Comparison of ENCODE assay signal across 8 cellular contexts in the genomic region with DNA sequence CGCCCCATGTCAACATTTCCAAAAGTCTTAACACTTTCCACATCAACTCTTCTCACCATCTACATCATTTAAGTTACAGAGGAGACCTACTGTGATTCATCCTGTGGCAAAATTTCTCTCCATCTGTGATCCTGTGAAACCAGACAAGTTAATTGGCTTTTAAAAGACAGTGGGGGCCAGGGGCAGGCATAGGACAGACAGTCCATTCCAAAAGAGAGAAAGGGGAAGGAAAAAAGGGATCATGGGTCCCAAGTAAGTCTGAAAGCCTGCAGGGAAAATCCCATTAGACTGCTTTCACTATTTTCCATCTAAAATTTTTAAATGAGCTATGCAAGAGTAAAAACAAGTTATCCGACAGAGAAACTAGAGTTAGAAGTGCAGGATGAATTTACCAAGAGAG.
A peak's percentile ranks its signal among the peaks of the same experiment; 100 is the strongest.
DNase-seq lines count a peak whose midpoint lies in the region; ATAC-seq, FAIRE-seq and TF ChIP-seq lines count a peak whose summit lies in the region.

No MANE protein-coding gene starts in this region.

- no peak for TF ChIP-seq RAD21 in A549 (conservative IDR thresholded peaks at IDR 0.05 in 1 of 2, IDR thresholded peaks at IDR 0.05 in 1 of 2)

- POLR2A ChIA-PET in A549 (lab: Yijun Ruan, JAX): no interaction called here

- FAIRE-seq in A549 (lab: Jason Lieb, UNC) (no peak), GM19239 (lab: Jason Lieb, UNC) (peak; percentile 31)

- peak; percentile 12 to 17; a peak in 3 of 6 replicates for ATAC-seq in A549
- ATAC-seq in HG03139 (IDR thresholded peaks at IDR 0.05; ENCODE audit: unreplicated experiment): no peak

- no peak for TF ChIP-seq EP300 in A549 (IDR thresholded peaks at IDR 0.05)

- H3K36me3 ChIP-seq in SU-DHL-6 (ENCODE audit: low read length): no peaks in the 10 kb centered on the region

- CTCF ChIA-PET in A549 (lab: Yijun Ruan, JAX): interaction anchor here (0.8 to 6.3 kb wide), 14 partner anchors 8 to 353 kb away, joined by 3 to 50 read pairs (median 4); a partner anchor contains a TSS

- no peak for TF ChIP-seq CTCF in A549 (IDR thresholded peaks at IDR 0.05)
- TF ChIP-seq CTCF in SU-DHL-6 (IDR thresholded peaks at IDR 0.05; ENCODE audit: insufficient read depth, low read length, poor library complexity, severe bottlenecking): no peak
- TF ChIP-seq CTCF in fibroblast of villous mesenchyme (IDR thresholded peaks at IDR 0.05; ENCODE audit: insufficient read depth, low read depth, low read length): no peak
- TF ChIP-seq CTCF in lower leg skin (IDR thresholded peaks at IDR 0.05): no peak

- WGBS in A549 (ENCODE audit: missing lambda C conversion rate): 83% methylated on average over 2 of the region's 2 CpGs
- 64 to 65% methylated on average over 2 of the region's 2 CpGs for WGBS in lower leg skin, 2 donors

- H3F3A ChIP-seq in SU-DHL-6 (ENCODE audit: insufficient read depth): peaks cover 21% of the 10 kb centered on the region

- H3K27ac ChIP-seq in A549 (peak overlapping the region; percentile 18 to 29; a peak in 2 of 6 replicates), SU-DHL-6 (ENCODE audit: low read depth, low read length) (no peak overlapping the region), skin epidermis (peak overlapping the region in 18 of 21 experiments; percentile 8 to 99 (median 62))

- H3K9me3 ChIP-seq in A549 (no peaks in the 10 kb centered on the region), SU-DHL-6 (ENCODE audit: insufficient read depth, low read length) (no peaks in the 10 kb centered on the region)

- H2AFZ ChIP-seq in SU-DHL-6 (ENCODE audit: low read depth, low read length, severe bottlenecking): peak overlapping the region; percentile 100

- no peaks in the 10 kb centered on the region for H4K20me1 ChIP-seq in SU-DHL-6 (ENCODE audit: low read depth, low read length)

- intact Hi-C loops in lower leg skin (cut with DNase I; ENCODE audit: low total_unique reads): loop anchor here (5.0 kb wide), 1 partner anchor 180 kb away; no protein-coding TSS in a partner anchor

- peak overlapping the region; percentile 23 for H3K9ac ChIP-seq in SU-DHL-6 (ENCODE audit: low read length)

- H3K4me2 ChIP-seq in A549: peak overlapping the region; percentile 56
- H3K4me2 ChIP-seq in SU-DHL-6 (ENCODE audit: low read depth, low read length, poor library complexity, severe bottlenecking): peak overlapping the region; percentile 56

- H3K79me2 ChIP-seq in SU-DHL-6 (ENCODE audit: insufficient read depth, low read length): peaks cover 14% of the 10 kb centered on the region; the same call in 1 of the 2 replicates

- no peaks in the 10 kb centered on the region for H3K9me2 ChIP-seq in SU-DHL-6 (replicated peaks; ENCODE audit: insufficient read depth, low read length)

- no peaks in the 10 kb centered on the region for H3K27me3 ChIP-seq in SU-DHL-6 (ENCODE audit: low read length)

- DNase-seq in A549 (ENCODE audit: low read depth in 1 of 2, low spot score in 1 of 2) (no peak), GM19239 (ENCODE audit: insufficient read length, low spot score) (no peak), fibroblast of villous mesenchyme (ENCODE audit: low read depth) (peak; percentile 14), lower leg skin (ENCODE audit: low spot score in 2 of 2) (no peak), epidermal melanocyte (ENCODE audit: insufficient read length, low spot score) (no peak)

- H3K4me3 ChIP-seq in A549 (peak overlapping the region; percentile 70), SU-DHL-6 (ENCODE audit: insufficient read depth, low read length, poor library complexity, severe bottlenecking) (peak overlapping the region; percentile 11), fibroblast of villous mesenchyme (ENCODE audit: low read depth, low read length) (peak overlapping the region; percentile 87), skin epidermis (peak overlapping the region in 5 of 7 experiments; percentile 72 to 98 (median 86)), lower leg skin (ENCODE audit: low read depth, poor library complexity, severe bottlenecking) (no peak overlapping the region)

- TF ChIP-seq POLR2A in A549 (IDR thresholded peaks at IDR 0.05; ENCODE audit: low read length): no peak
- no peak for TF ChIP-seq POLR2A in lower leg skin (IDR thresholded peaks at IDR 0.05)

- H3K4me1 ChIP-seq in A549: peaks cover 7% of the 10 kb centered on the region; the same call in 1 of the 3 replicates

TF ChIP-seq in A549, 52 proteins besides CTCF, POLR2A, EP300 and RAD21:
- no peak for TF ChIP-seq CHD2 (IDR thresholded peaks at IDR 0.05; ENCODE audit: low read length, partially characterized antibody)
- TF ChIP-seq HDAC2 (IDR thresholded peaks at IDR 0.05): no peak
- no peak for TF ChIP-seq HEYL (CRISPR knock-in tag; IDR thresholded peaks at IDR 0.05)
- no peak for TF ChIP-seq GATA3 (IDR thresholded peaks at IDR 0.05; ENCODE audit: borderline replicate concordance)
- TF ChIP-seq, protein P1, sequence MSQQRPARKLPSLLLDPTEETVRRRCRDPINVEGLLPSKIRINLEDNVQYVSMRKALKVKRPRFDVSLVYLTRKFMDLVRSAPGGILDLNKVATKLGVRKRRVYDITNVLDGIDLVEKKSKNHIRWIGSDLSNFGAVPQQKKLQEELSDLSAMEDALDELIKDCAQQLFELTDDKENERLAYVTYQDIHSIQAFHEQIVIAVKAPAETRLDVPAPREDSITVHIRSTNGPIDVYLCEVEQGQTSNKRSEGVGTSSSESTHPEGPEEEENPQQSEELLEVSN (IDR thresholded peaks at IDR 0.05; ENCODE audit: borderline replicate concordance, low read depth): no peak
- no peak for TF ChIP-seq ESRRA (IDR thresholded peaks at IDR 0.05; ENCODE audit: borderline replicate concordance, low read length)
- no peak for TF ChIP-seq JUN (IDR thresholded peaks at IDR 0.05)
- TF ChIP-seq, protein P2, sequence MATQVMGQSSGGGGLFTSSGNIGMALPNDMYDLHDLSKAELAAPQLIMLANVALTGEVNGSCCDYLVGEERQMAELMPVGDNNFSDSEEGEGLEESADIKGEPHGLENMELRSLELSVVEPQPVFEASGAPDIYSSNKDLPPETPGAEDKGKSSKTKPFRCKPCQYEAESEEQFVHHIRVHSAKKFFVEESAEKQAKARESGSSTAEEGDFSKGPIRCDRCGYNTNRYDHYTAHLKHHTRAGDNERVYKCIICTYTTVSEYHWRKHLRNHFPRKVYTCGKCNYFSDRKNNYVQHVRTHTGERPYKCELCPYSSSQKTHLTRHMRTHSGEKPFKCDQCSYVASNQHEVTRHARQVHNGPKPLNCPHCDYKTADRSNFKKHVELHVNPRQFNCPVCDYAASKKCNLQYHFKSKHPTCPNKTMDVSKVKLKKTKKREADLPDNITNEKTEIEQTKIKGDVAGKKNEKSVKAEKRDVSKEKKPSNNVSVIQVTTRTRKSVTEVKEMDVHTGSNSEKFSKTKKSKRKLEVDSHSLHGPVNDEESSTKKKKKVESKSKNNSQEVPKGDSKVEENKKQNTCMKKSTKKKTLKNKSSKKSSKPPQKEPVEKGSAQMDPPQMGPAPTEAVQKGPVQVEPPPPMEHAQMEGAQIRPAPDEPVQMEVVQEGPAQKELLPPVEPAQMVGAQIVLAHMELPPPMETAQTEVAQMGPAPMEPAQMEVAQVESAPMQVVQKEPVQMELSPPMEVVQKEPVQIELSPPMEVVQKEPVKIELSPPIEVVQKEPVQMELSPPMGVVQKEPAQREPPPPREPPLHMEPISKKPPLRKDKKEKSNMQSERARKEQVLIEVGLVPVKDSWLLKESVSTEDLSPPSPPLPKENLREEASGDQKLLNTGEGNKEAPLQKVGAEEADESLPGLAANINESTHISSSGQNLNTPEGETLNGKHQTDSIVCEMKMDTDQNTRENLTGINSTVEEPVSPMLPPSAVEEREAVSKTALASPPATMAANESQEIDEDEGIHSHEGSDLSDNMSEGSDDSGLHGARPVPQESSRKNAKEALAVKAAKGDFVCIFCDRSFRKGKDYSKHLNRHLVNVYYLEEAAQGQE (IDR thresholded peaks at IDR 0.05): no peak
- no peak for TF ChIP-seq TFCP2L1 (CRISPR knock-in tag; IDR thresholded peaks at IDR 0.05)
- no peak for TF ChIP-seq FOSB (CRISPR knock-in tag; IDR thresholded peaks at IDR 0.05)
- TF ChIP-seq, protein P3, sequence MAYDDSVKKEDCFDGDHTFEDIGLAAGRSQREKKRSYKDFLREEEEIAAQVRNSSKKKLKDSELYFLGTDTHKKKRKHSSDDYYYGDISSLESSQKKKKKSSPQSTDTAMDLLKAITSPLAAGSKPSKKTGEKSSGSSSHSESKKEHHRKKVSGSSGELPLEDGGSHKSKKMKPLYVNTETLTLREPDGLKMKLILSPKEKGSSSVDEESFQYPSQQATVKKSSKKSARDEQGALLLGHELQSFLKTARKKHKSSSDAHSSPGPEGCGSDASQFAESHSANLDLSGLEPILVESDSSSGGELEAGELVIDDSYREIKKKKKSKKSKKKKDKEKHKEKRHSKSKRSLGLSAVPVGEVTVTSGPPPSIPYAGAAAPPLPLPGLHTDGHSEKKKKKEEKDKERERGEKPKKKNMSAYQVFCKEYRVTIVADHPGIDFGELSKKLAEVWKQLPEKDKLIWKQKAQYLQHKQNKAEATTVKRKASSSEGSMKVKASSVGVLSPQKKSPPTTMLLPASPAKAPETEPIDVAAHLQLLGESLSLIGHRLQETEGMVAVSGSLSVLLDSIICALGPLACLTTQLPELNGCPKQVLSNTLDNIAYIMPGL (CRISPR knock-in tag; IDR thresholded peaks at IDR 0.05; ENCODE audit: borderline replicate concordance): no peak
- TF ChIP-seq, protein P4, sequence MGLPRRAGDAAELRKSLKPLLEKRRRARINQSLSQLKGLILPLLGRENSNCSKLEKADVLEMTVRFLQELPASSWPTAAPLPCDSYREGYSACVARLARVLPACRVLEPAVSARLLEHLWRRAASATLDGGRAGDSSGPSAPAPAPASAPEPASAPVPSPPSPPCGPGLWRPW (IDR thresholded peaks at IDR 0.05): no peak
- TF ChIP-seq MYC (IDR thresholded peaks at IDR 0.05; ENCODE audit: borderline replicate concordance, low read length): no peak
- no peak for TF ChIP-seq HOXB13 (CRISPR knock-in tag; IDR thresholded peaks at IDR 0.05; ENCODE audit: low read depth)
- TF ChIP-seq, protein P5, sequence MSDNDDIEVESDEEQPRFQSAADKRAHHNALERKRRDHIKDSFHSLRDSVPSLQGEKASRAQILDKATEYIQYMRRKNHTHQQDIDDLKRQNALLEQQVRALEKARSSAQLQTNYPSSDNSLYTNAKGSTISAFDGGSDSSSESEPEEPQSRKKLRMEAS (IDR thresholded peaks at IDR 0.05): no peak
- TF ChIP-seq RARB (CRISPR knock-in tag; IDR thresholded peaks at IDR 0.05): no peak
- TF ChIP-seq KDM5A (IDR thresholded peaks at IDR 0.05): no peak
- no peak for TF ChIP-seq RNF2 (IDR thresholded peaks at IDR 0.05; ENCODE audit: borderline replicate concordance, low read depth)
- TF ChIP-seq EHF (CRISPR knock-in tag; IDR thresholded peaks at IDR 0.05): no peak
- TF ChIP-seq NR3C1 (IDR thresholded peaks at IDR 0.05): no peak
